15 cellular contexts compared by ENCODE assay signal in genomic region chr1:201755200-201755599, GRCh38.
"Had no signal": no experiment of that assay in that cellular context is flagged by ENCODE, and none has a peak within 500 bp of the region (broad histone marks: within the 10 kb centered on the region; RNA-seq: fewer than 3 reads in every experiment).

No MANE protein-coding gene starts in this region.

- H3K4me3 ChIP-seq: lung had no signal

- ATAC-seq: activated CD8-positive, alpha-beta memory T cell treated with anti-CD3 and anti-CD28 coated beads, Interleukin-2, amount 10 ng/mL, durations not matched to agents 7 days and 5 days; activated T-helper 17 cell treated with anti-CD3 and anti-CD28 coated beads, Interleukin-2, amount 50 U/mL, for 72 hours; natural killer cell treated with Interleukin-12 subunit alpha and Interleukin-12 subunit beta and Interleukin-15 and Interleukin-18, amount 100 ng/mL, for 72 hours had no signal

- DNase-seq: activated CD4-positive, alpha-beta memory T cell treated with anti-CD3 and anti-CD28 coated beads, Interleukin-2, amount 10 ng/mL, durations not matched to agents 7 days and 5 days; activated CD4-positive, alpha-beta T cell treated with anti-CD3 and anti-CD28 coated beads for 48 hours; activated CD8-positive, alpha-beta memory T cell treated with anti-CD3 and anti-CD28 coated beads, Interleukin-2, amount 10 ng/mL, durations not matched to agents 7 days and 5 days; activated naive CD4-positive, alpha-beta T cell; activated naive CD8-positive, alpha-beta T cell treated with anti-CD3 and anti-CD28 coated beads for 36 hours; cerebellar nuclear complex; effector CD4-positive, alpha-beta T cell; nucleus accumbens; stimulated activated CD4-positive, alpha-beta T cell treated with anti-CD3 and anti-CD28 coated beads, Interleukin-12 subunit alpha, Interleukin-12 subunit beta, amount 100 ng/mL, for 4 hours; stimulated activated CD4-positive, alpha-beta T cell treated with anti-CD3 and anti-CD28 coated beads, Interleukin-1b, Interleukin-23, amount 100 ng/mL, for 48 hours; stimulated activated CD8-positive, alpha-beta memory T cell treated with anti-CD3 and anti-CD28 coated beads, Interleukin-4, amount 100 ng/mL, for 48 hours; stimulated activated naive CD4-positive, alpha-beta T cell treated with Interleukin-2 at 50 U/mL for 16 hours had no signal
